ENCODE assay signal across 9 cellular contexts in genomic region chr16:74406600-74407361, GRCh38. TPM values are rescaled to one million over a fixed set of nuclear protein-coding genes. Genes with fewer than 3 reads are reported as not detected.
DNase-seq lines count a peak whose midpoint lies in the region; ATAC-seq, FAIRE-seq and TF ChIP-seq lines count a peak whose summit lies in the region.
"Not testable (repeated sequence)": the region's sequence is repeated elsewhere in the genome, so short reads cannot be mapped to it uniquely, and the experiment has no call there.
"Had no signal": no experiment of that assay in that cellular context is flagged by ENCODE, and none has a peak within 500 bp of the region (broad histone marks: within the 10 kb centered on the region; RNA-seq: fewer than 3 reads in every experiment).

No MANE protein-coding gene starts in this region.

- H3K9me3 Mint-ChIP-seq in astrocyte (ENCODE audit: unreplicated experiment); naive thymus-derived CD4-positive, alpha-beta T cell: not testable (repeated sequence)

- peak overlapping the region; percentile 35 for H3K9ac ChIP-seq in astrocyte (ENCODE audit: low read length)
- H3K9ac ChIP-seq in skeletal muscle satellite cell (ENCODE audit: low read depth, low read length) = peak overlapping the region; percentile 54

- POLR2A ChIA-PET in naive thymus-derived CD4-positive, alpha-beta T cell (lab: Charles Lee) = not testable (repeated sequence)

- peak overlapping the region; percentile 67 for H3K4me2 ChIP-seq in astrocyte (ENCODE audit: low read length)
- H3K4me2 ChIP-seq in skeletal muscle satellite cell (ENCODE audit: low read length) = peak overlapping the region; percentile 68

- H3K4me1 ChIP-seq in RWPE2 (ENCODE audit: insufficient read depth, poor library complexity, severe bottlenecking); astrocyte (ENCODE audit: insufficient read depth, low read length); naive thymus-derived CD4-positive, alpha-beta T cell (ENCODE audit: control insufficient read depth in 2 of 2, insufficient read depth in 2 of 2, low read length in 2 of 2); skeletal muscle satellite cell (ENCODE audit: control insufficient read depth, insufficient read depth, low read length): not testable (repeated sequence)

- H2AFZ ChIP-seq in astrocyte (ENCODE audit: low read depth, low read length) = peak overlapping the region; percentile 71

- DNase-seq in RWPE2 (ENCODE audit: low spot score); astrocyte (ENCODE audit: low read depth); naive thymus-derived CD4-positive, alpha-beta T cell: not testable (repeated sequence)
- DNase-seq in ureter (ENCODE audit: low spot score) = peak; percentile 47

- ATAC-seq in GM21786 (IDR thresholded peaks at IDR 0.05; ENCODE audit: unreplicated experiment) (peak; percentile 41), RWPE2 (ENCODE audit: low read depth) (peak; percentile 65), esophagus mucosa (peak; percentile 60)
- ATAC-seq in naive thymus-derived CD4-positive, alpha-beta T cell = peak; percentile 60

- H3K27ac ChIP-seq in RWPE2 (ENCODE audit: poor library complexity, severe bottlenecking); astrocyte (ENCODE audit: low read depth, low read length); naive thymus-derived CD4-positive, alpha-beta T cell (ENCODE audit: low read depth, low read length): not testable (repeated sequence)

- not testable (repeated sequence) for H3K27me3 ChIP-seq in RWPE2 (ENCODE audit: insufficient read depth, poor library complexity, severe bottlenecking); astrocyte (ENCODE audit: insufficient read depth, low read length); naive thymus-derived CD4-positive, alpha-beta T cell (ENCODE audit: control insufficient read depth in 2 of 2, insufficient read depth in 2 of 2, low read length in 2 of 2); skeletal muscle satellite cell (ENCODE audit: control insufficient read depth, insufficient read depth, low read length)

- not testable (repeated sequence) for H3K36me3 Mint-ChIP-seq in astrocyte (ENCODE audit: low read depth, unreplicated experiment); naive thymus-derived CD4-positive, alpha-beta T cell

- H4K20me1 ChIP-seq in astrocyte (ENCODE audit: insufficient read depth, low read length) = not testable (repeated sequence)

- H3K4me1 Mint-ChIP-seq in astrocyte (ENCODE audit: low read depth, unreplicated experiment); naive thymus-derived CD4-positive, alpha-beta T cell: not testable (repeated sequence)

- H3K79me2 ChIP-seq in astrocyte (ENCODE audit: insufficient read depth, low read length) = not testable (repeated sequence)

- not testable (repeated sequence) for H3K4me3 Mint-ChIP-seq in astrocyte (ENCODE audit: unreplicated experiment); naive thymus-derived CD4-positive, alpha-beta T cell

- not testable (repeated sequence) for FAIRE-seq in astrocyte (lab: Jason Lieb, UNC)

- not testable (repeated sequence) for TF ChIP-seq CTCF in RWPE2 (IDR thresholded peaks at IDR 0.05; ENCODE audit: poor library complexity, severe bottlenecking); astrocyte (IDR thresholded peaks at IDR 0.05; ENCODE audit: insufficient read depth, low read depth, low read length)

- H3K9me3 ChIP-seq in RWPE2 (ENCODE audit: severe bottlenecking); astrocyte (ENCODE audit: insufficient read depth, low read depth, low read length); iPS-18c (ENCODE audit: control insufficient read depth, insufficient read depth, low read length); naive thymus-derived CD4-positive, alpha-beta T cell (ENCODE audit: control insufficient read depth in 2 of 3, low read length in 3 of 3); skeletal muscle satellite cell (replicated peaks; ENCODE audit: low read length): not testable (repeated sequence)

- CTCF ChIA-PET in naive thymus-derived CD4-positive, alpha-beta T cell (lab: Charles Lee) = not testable (repeated sequence)

- H3K4me3 ChIP-seq in RWPE2 (ENCODE audit: severe bottlenecking); astrocyte (ENCODE audit: insufficient read depth, low read depth, low read length); naive thymus-derived CD4-positive, alpha-beta T cell (ENCODE audit: low read length): not testable (repeated sequence)
- peak overlapping the region; percentile 43; the same call in 1 of the 2 replicates for H3K4me3 ChIP-seq in iPS-18c (ENCODE audit: insufficient read depth, low read depth, low read length)
- H3K4me3 ChIP-seq in skeletal muscle satellite cell (ENCODE audit: low read length) = peak overlapping the region; percentile 46

- not testable (repeated sequence) for H3K27me3 Mint-ChIP-seq in astrocyte (ENCODE audit: low read depth, unreplicated experiment); naive thymus-derived CD4-positive, alpha-beta T cell

- H3K27ac Mint-ChIP-seq in astrocyte (ENCODE audit: unreplicated experiment); naive thymus-derived CD4-positive, alpha-beta T cell: not testable (repeated sequence)

- intact Hi-C loops in naive thymus-derived CD4-positive, alpha-beta T cell (cut with micrococcal nuclease) = not testable (repeated sequence)

- H3K36me3 ChIP-seq in RWPE2 (ENCODE audit: low read depth); astrocyte (ENCODE audit: insufficient read depth, low read length); naive thymus-derived CD4-positive, alpha-beta T cell (ENCODE audit: control insufficient read depth in 2 of 3, insufficient read depth in 3 of 3, low read length in 3 of 3); skeletal muscle satellite cell (ENCODE audit: insufficient read depth, low read length): not testable (repeated sequence)

RNA-seq across cellular contexts. Expression of gene CLEC18B, which starts 14.5 kb away (rescaled TPM):
- total RNA-seq in astrocyte = 4.2 and 4.9 TPM in 2 replicates
- 2.8 TPM for total RNA-seq in esophagus mucosa
- total RNA-seq in naive thymus-derived CD4-positive, alpha-beta T cell = 1 to 10 TPM in 4 of 5 experiments, under 1 TPM in 1; 0.49 to 3.0 (median 1.5) TPM
- polyA plus RNA-seq in naive thymus-derived CD4-positive, alpha-beta T cell = not detected
- total RNA-seq in skeletal muscle satellite cell (2012; rRNA removed) = 0.44 and 0.51 TPM in 2 replicates
- total RNA-seq in ureter = 2.4 TPM
- total RNA-seq: activated naive CD4-positive, alpha-beta T cell treated with anti-CD3 and anti-CD28 coated beads for 36 hours had no signal

RNA-seq across cellular contexts. Expression of gene NPIPB15, which starts 30.7 kb away (rescaled TPM):
- total RNA-seq in astrocyte (3.4 and 3.6 TPM in 2 replicates), esophagus mucosa (2.8 TPM), ureter (8.9 TPM)
- total RNA-seq in naive thymus-derived CD4-positive, alpha-beta T cell = 10 to 100 TPM in 1 of 5 experiments, 1 to 10 TPM in 2, not detected in 2; 2.2 to 12.3 (median 9.8) TPM
- polyA plus RNA-seq in naive thymus-derived CD4-positive, alpha-beta T cell = under 1 TPM in 1 of 2 donors, not detected in 1; 0.75 TPM
- total RNA-seq in skeletal muscle satellite cell (2012; rRNA removed) = 0.25 and 0.44 TPM in 2 replicates
